17 cellular contexts compared by ENCODE assay signal in the genomic region with DNA sequence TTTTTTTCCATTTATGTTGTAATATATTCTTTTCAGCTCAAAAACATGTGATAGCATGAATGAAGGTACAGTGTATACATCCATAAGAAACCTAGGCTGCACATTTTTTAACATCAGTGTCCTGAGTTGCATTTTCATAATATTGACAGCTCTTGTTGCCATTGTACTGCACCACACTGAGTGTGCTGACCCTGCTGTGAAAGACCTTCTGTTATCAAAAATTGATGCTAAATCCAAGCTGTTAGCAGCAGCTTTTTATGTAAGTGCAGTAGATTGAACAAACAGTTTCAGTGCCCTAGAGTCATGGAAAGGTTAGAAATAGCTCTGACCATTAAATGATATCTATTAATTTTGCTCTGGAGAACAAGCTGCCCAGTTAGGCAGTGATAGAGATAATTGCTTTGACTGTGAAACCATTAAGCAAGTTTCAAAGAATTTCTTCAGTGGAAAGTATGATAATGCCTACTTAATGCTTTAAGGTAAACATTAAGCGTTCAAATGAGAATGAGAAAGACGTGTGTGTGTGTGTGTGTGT.
DNase-seq lines count a peak whose midpoint lies in the region; ATAC-seq and TF ChIP-seq lines count a peak whose summit lies in the region.
"Had no signal": no experiment of that assay in that cellular context is flagged by ENCODE, and none has a peak within 500 bp of the region (broad histone marks: within the 10 kb centered on the region; RNA-seq: fewer than 3 reads in every experiment).

No MANE protein-coding gene starts in this region.

- H3K4me1 Mint-ChIP-seq in GM23338, result no peaks in the 10 kb centered on the region
- H3K4me1 Mint-ChIP-seq: IgD-negative memory B cell had no signal

- no peak for TF ChIP-seq POLR2A in ovary (IDR thresholded peaks at IDR 0.05)

- H3K27ac ChIP-seq in GM23338 (ENCODE audit: low read depth), result no peak overlapping the region
- no peak overlapping the region for H3K27ac ChIP-seq in OCI-LY1 (ENCODE audit: low read depth, low read length, poor library complexity, severe bottlenecking)
- no peak overlapping the region for H3K27ac ChIP-seq in left lung
- no peak overlapping the region for H3K27ac ChIP-seq in ovary
- H3K27ac ChIP-seq: HL-60, Peyer's patch had no signal

- H3K4me3 Mint-ChIP-seq in GM23338, result no peak overlapping the region
- H3K4me3 Mint-ChIP-seq: IgD-negative memory B cell had no signal

- H3K27me3 Mint-ChIP-seq in GM23338 (ENCODE audit: insufficient read depth, low read depth, poor library complexity), result no peaks in the 10 kb centered on the region
- H3K27me3 Mint-ChIP-seq: IgD-negative memory B cell had no signal

- intact Hi-C loops in left lung (cut with DNase I) (no loop called here), ovary (cut with DNase I) (no loop called here)

- H3F3A ChIP-seq in GM23338 (replicated peaks; ENCODE audit: low read depth), result no peaks in the 10 kb centered on the region
- no peaks in the 10 kb centered on the region for H3F3A ChIP-seq in OCI-LY1 (ENCODE audit: insufficient read depth, low read length)

- DNase-seq in GM23338 (ENCODE audit: low spot score), result no peak
- DNase-seq in NCI-H1092 treated with DMSO at 0.1 percent for 48 hours (lab: John Stamatoyannopoulos, UW), result peak; percentile 57
- DNase-seq in retina, result peak; percentile 39
- DNase-seq in hepatic stellate cell (ENCODE audit: low spot score), result no peak
- no peak for DNase-seq in left lung
- DNase-seq in ovary, result no peak
- DNase-seq: COR-L47, HCEC 1CT, NCI-H1417 treated with DMSO at 0.1 percent for 48 hours, NCI-H446 treated with DMSO at 0.1 percent for 48 hours, NCI-H82, Peyer's patch, T-helper 1 cell had no signal

- H4K20me1 ChIP-seq in GM23338 (replicated peaks; ENCODE audit: insufficient read depth), result no peaks in the 10 kb centered on the region
- no peaks in the 10 kb centered on the region for H4K20me1 ChIP-seq in OCI-LY1 (ENCODE audit: insufficient read depth, low read length)

- no peak overlapping the region for H3K27ac Mint-ChIP-seq in GM23338
- H3K27ac Mint-ChIP-seq: IgD-negative memory B cell had no signal

- no peaks in the 10 kb centered on the region for H3K9me3 Mint-ChIP-seq in GM23338

- H2AFZ ChIP-seq in GM23338 (0 out of 2 replicates have a peak overlapping the region, but pooled peaks have one; percentile 29), OCI-LY1 (ENCODE audit: low read length) (peak overlapping the region; percentile 34; the same call in 1 of the 2 replicates)

- no peaks in the 10 kb centered on the region for H3K79me2 ChIP-seq in GM23338 (replicated peaks; ENCODE audit: insufficient read depth)
- no peaks in the 10 kb centered on the region for H3K79me2 ChIP-seq in OCI-LY1 (ENCODE audit: insufficient read depth, low read length)

- H3K9me2 ChIP-seq in GM23338 (ENCODE audit: insufficient read depth) (no peaks in the 10 kb centered on the region), OCI-LY1 (ENCODE audit: low read depth, low read length) (no peaks in the 10 kb centered on the region)

- no peak for ATAC-seq in GM23338
- ATAC-seq in left lung, result no peak
- ATAC-seq: Right ventricle myocardium inferior had no signal

- H3K4me3 ChIP-seq in GM23338, result no peak overlapping the region
- H3K4me3 ChIP-seq in OCI-LY1 (ENCODE audit: low read depth, low read length, poor library complexity, severe bottlenecking), result no peak overlapping the region
- H3K4me3 ChIP-seq in left lung, result no peak overlapping the region
- no peak overlapping the region for H3K4me3 ChIP-seq in ovary
- H3K4me3 ChIP-seq: Peyer's patch had no signal

- H3K9me3 ChIP-seq in OCI-LY1 (ENCODE audit: low read length) (no peaks in the 10 kb centered on the region), left lung (peaks cover 0 to 4% of the 10 kb centered on the region in 2 donors), ovary (no peaks in the 10 kb centered on the region)
- H3K9me3 ChIP-seq: Peyer's patch had no signal

- no peak for TF ChIP-seq EP300 in ovary (IDR thresholded peaks at IDR 0.05)

- no peaks in the 10 kb centered on the region for H3K36me3 ChIP-seq in GM23338 (ENCODE audit: insufficient read depth)
- no peaks in the 10 kb centered on the region for H3K36me3 ChIP-seq in OCI-LY1 (ENCODE audit: insufficient read depth, low read length)
- H3K36me3 ChIP-seq in left lung, result no peaks in the 10 kb centered on the region
- no peaks in the 10 kb centered on the region for H3K36me3 ChIP-seq in ovary
- H3K36me3 ChIP-seq: Peyer's patch had no signal

- H3K4me2 ChIP-seq in GM23338, result no peak overlapping the region
- H3K4me2 ChIP-seq in OCI-LY1 (ENCODE audit: low read length), result no peak overlapping the region

- WGBS in ovary, 3 donors, result 30 to 37% (median 36%) methylated on average over 2 of the region's 2 CpGs

- H3K4me1 ChIP-seq in GM23338 (ENCODE audit: insufficient read depth) (no peaks in the 10 kb centered on the region), OCI-LY1 (ENCODE audit: insufficient read depth, low read length, severe bottlenecking) (peaks cover 8% of the 10 kb centered on the region), left lung (no peaks in the 10 kb centered on the region), ovary (ENCODE audit: insufficient read depth) (no peaks in the 10 kb centered on the region)
- H3K4me1 ChIP-seq: Peyer's patch had no signal

- no peak for TF ChIP-seq CTCF in GM23338 (conservative IDR thresholded peaks at IDR 0.05; ENCODE audit: low read depth in 2 of 2)
- no peak for TF ChIP-seq CTCF in OCI-LY1 (IDR thresholded peaks at IDR 0.05; ENCODE audit: low read length)
- TF ChIP-seq CTCF in left lung (IDR thresholded peaks at IDR 0.05), result no peak
- no peak for TF ChIP-seq CTCF in ovary (IDR thresholded peaks at IDR 0.05)

- no peak overlapping the region for H3K9ac ChIP-seq in OCI-LY1 (ENCODE audit: low read length)

- H3K27me3 ChIP-seq in GM23338 (ENCODE audit: insufficient read depth) (no peaks in the 10 kb centered on the region), OCI-LY1 (ENCODE audit: insufficient read depth, low read length) (no peaks in the 10 kb centered on the region), left lung (no peaks in the 10 kb centered on the region), ovary (no peaks in the 10 kb centered on the region)
- H3K27me3 ChIP-seq: Peyer's patch had no signal

- no peaks in the 10 kb centered on the region for H3K36me3 Mint-ChIP-seq in GM23338 (ENCODE audit: low read depth)
- H3K36me3 Mint-ChIP-seq: IgD-negative memory B cell had no signal

TF ChIP-seq in GM23338, 12 proteins besides CTCF, POLR2A, EP300 and RAD21:
- TF ChIP-seq CREB1 (CRISPR knock-in tag; IDR thresholded peaks at IDR 0.05; ENCODE audit: low read depth), result no peak
- no peak for TF ChIP-seq ZNF331 (CRISPR knock-in tag; IDR thresholded peaks at IDR 0.05; ENCODE audit: low read depth)
- no peak for TF ChIP-seq ZNF114 (CRISPR knock-in tag; IDR thresholded peaks at IDR 0.05)
- no peak for TF ChIP-seq STAT1 (IDR thresholded peaks at IDR 0.05; ENCODE audit: unreplicated experiment)
- TF ChIP-seq, protein P1, sequence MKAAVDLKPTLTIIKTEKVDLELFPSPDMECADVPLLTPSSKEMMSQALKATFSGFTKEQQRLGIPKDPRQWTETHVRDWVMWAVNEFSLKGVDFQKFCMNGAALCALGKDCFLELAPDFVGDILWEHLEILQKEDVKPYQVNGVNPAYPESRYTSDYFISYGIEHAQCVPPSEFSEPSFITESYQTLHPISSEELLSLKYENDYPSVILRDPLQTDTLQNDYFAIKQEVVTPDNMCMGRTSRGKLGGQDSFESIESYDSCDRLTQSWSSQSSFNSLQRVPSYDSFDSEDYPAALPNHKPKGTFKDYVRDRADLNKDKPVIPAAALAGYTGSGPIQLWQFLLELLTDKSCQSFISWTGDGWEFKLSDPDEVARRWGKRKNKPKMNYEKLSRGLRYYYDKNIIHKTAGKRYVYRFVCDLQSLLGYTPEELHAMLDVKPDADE (IDR thresholded peaks at IDR 0.05), result no peak

Comparison
In these comparisons a context has a peak if more than half of its experiments do, and no peak if none do; other contexts are left out.
1. DNase-seq: peak in NCI-H1092 treated with DMSO at 0.1 percent for 48 hours (single experiment) and retina (single experiment); none in GM23338 (single experiment), hepatic stellate cell (single experiment), left lung (0 of 2) and ovary (0 of 5).